ENCODE assay signal across 1 cellular context in genomic region chr11:66006891-66007176, GRCh38.
TF ChIP-seq lines count a peak whose summit lies in the region.

No MANE protein-coding gene starts in this region.

TF ChIP-seq in HCT116, 20 proteins besides CTCF, POLR2A, EP300 and RAD21 (continued from another document):
- TF ChIP-seq ZFX (IDR thresholded peaks at IDR 0.05): no peak
